9 cellular contexts compared by ENCODE assay signal in genomic region chr17:35315283-35315682, GRCh38. TPM values are rescaled to one million over a fixed set of nuclear protein-coding genes. Genes with fewer than 3 reads are reported as not detected.
DNase-seq lines count a peak whose midpoint lies in the region; ATAC-seq and TF ChIP-seq lines count a peak whose summit lies in the region.
"Had no signal": no experiment of that assay in that cellular context is flagged by ENCODE, and none has a peak within 500 bp of the region (broad histone marks: within the 10 kb centered on the region; RNA-seq: fewer than 3 reads in every experiment).

No MANE protein-coding gene starts in this region.

- H2BK12ac ChIP-seq in trophoblast cell (ENCODE audit: low read length), result no peak overlapping the region

- no peak overlapping the region for H3K56ac ChIP-seq in IMR-90 (ENCODE audit: extremely low read depth, insufficient read depth, low read length)

- H2AFZ ChIP-seq in IMR-90 (replicated peaks; ENCODE audit: low read length, poor library complexity), result peak overlapping the region; percentile 68
- H2AFZ ChIP-seq in trophoblast cell (ENCODE audit: insufficient read depth, low read length, poor library complexity), result no peak overlapping the region

- peak; percentile 70 for ATAC-seq in IMR-90 (ENCODE audit: low read depth)
- ATAC-seq in naive thymus-derived CD8-positive, alpha-beta T cell, result no peak

- no peak for TF ChIP-seq CTCF in IMR-90 (conservative IDR thresholded peaks at IDR 0.05; ENCODE audit: low read depth, low read length)
- no peak for TF ChIP-seq CTCF in coronary artery (IDR thresholded peaks at IDR 0.05)
- no peak for TF ChIP-seq CTCF in colonic mucosa (IDR thresholded peaks at IDR 0.05)

- no peak overlapping the region for H3K23ac ChIP-seq in IMR-90 (ENCODE audit: low read depth, low read length)
- H3K23ac ChIP-seq in trophoblast cell (ENCODE audit: low read length), result no peak overlapping the region

- no peak overlapping the region for H3K4ac ChIP-seq in IMR-90 (ENCODE audit: low read depth, low read length)
- H3K4ac ChIP-seq in trophoblast cell (ENCODE audit: low read depth, low read length), result no peak overlapping the region

- H4K20me1 ChIP-seq in IMR-90 (ENCODE audit: insufficient read depth, low read length), result no peaks in the 10 kb centered on the region

- H3K79me1 ChIP-seq in IMR-90 (ENCODE audit: low read depth in 1 of 2, low read length in 2 of 2) (no peaks in the 10 kb centered on the region), trophoblast cell (ENCODE audit: low read length) (no peaks in the 10 kb centered on the region)

- no peak overlapping the region for H2BK15ac ChIP-seq in IMR-90 (ENCODE audit: low read depth, low read length)

- H3K9me3 Mint-ChIP-seq in naive thymus-derived CD8-positive, alpha-beta T cell, result no peaks in the 10 kb centered on the region

- H4K5ac ChIP-seq in IMR-90 (ENCODE audit: low read depth, low read length), result no peak overlapping the region

- no peaks in the 10 kb centered on the region for H3K27me3 Mint-ChIP-seq in naive thymus-derived CD8-positive, alpha-beta T cell

- no peak overlapping the region for H2AK9ac ChIP-seq in IMR-90 (replicated peaks; ENCODE audit: low read depth, low read length, poor library complexity)

- H3K36me3 Mint-ChIP-seq in naive thymus-derived CD8-positive, alpha-beta T cell, result peaks cover 5 to 19% (median 5%) of the 10 kb centered on the region in 3 donors

- no peaks in the 10 kb centered on the region for H3K9me1 ChIP-seq in IMR-90 (ENCODE audit: insufficient read depth, low read length)

- DNase-seq in AG08395 (ENCODE audit: low spot score), result peak; percentile 80
- DNase-seq in IMR-90, result peak; percentile 85
- DNase-seq in coronary artery (ENCODE audit: low spot score), result no peak
- DNase-seq in naive thymus-derived CD8-positive, alpha-beta T cell, result no peak
- DNase-seq in trophoblast cell, result no peak
- DNase-seq in HT-29 (ENCODE audit: low spot score), result no peak
- no peak for DNase-seq in colonic mucosa
- no peak for DNase-seq in germinal center (ENCODE audit: low spot score)
- DNase-seq: DMS79 had no signal

- no CpG with 5 or more reads among the region's 5 CpGs for WGBS in IMR-90 (ENCODE audit: extremely low coverage in 2 of 2, insufficient read length in 1 of 2), 2 experiments
- WGBS in trophoblast cell (ENCODE audit: extremely low coverage, insufficient coverage, insufficient read length), result no CpG with 5 or more reads among the region's 5 CpGs

- H3K27ac ChIP-seq in IMR-90 (ENCODE audit: insufficient read depth, low read length), result no peak overlapping the region
- H3K27ac ChIP-seq in coronary artery, result peak overlapping the region; percentile 24 to 46
- H3K27ac ChIP-seq in trophoblast cell (ENCODE audit: low read depth, low read length), result no peak overlapping the region
- H3K27ac ChIP-seq in colonic mucosa, result no peak overlapping the region

- H4K91ac ChIP-seq in IMR-90 (ENCODE audit: insufficient read depth, low read depth, low read length) (no peak overlapping the region), trophoblast cell (ENCODE audit: low read depth, low read length) (no peak overlapping the region)

- peaks cover 3% of the 10 kb centered on the region for H3K27me3 ChIP-seq in IMR-90 (ENCODE audit: control insufficient read depth, insufficient read depth, low read length)
- no peaks in the 10 kb centered on the region for H3K27me3 ChIP-seq in trophoblast cell (ENCODE audit: insufficient read depth, low read length)
- H3K27me3 ChIP-seq in colonic mucosa, result peaks cover 3% of the 10 kb centered on the region

- TF ChIP-seq RAD21 in IMR-90 (IDR thresholded peaks at IDR 0.05; ENCODE audit: low read length), result no peak

- TF ChIP-seq POLR2A in IMR-90 (IDR thresholded peaks at IDR 0.05; ENCODE audit: low read depth, low read length), result no peak

- H4K8ac ChIP-seq in IMR-90 (ENCODE audit: low read depth in 2 of 2, low read length in 2 of 2) (no peak overlapping the region; a peak in 1 of 4 replicates), trophoblast cell (ENCODE audit: low read depth, low read length) (no peak overlapping the region)

- H4K12ac ChIP-seq in trophoblast cell (ENCODE audit: low read depth, low read length), result no peak overlapping the region

- no peak overlapping the region for H3K4me2 ChIP-seq in IMR-90 (ENCODE audit: low read depth, low read length)
- H3K4me2 ChIP-seq in trophoblast cell (ENCODE audit: low read length), result no peak overlapping the region

- no peaks in the 10 kb centered on the region for H3K9me3 ChIP-seq in IMR-90 (ENCODE audit: control insufficient read depth, insufficient read depth, low read length)
- H3K9me3 ChIP-seq in trophoblast cell (ENCODE audit: insufficient read depth, low read depth, low read length), result peaks cover 4% of the 10 kb centered on the region
- H3K9me3 ChIP-seq in colonic mucosa, result no peaks in the 10 kb centered on the region

- H3K36me3 ChIP-seq in IMR-90 (ENCODE audit: control insufficient read depth, insufficient read depth, low read length) (no peaks in the 10 kb centered on the region), trophoblast cell (ENCODE audit: control insufficient read depth in 1 of 2, insufficient read depth in 2 of 2, low read length in 2 of 2) (no peaks in the 10 kb centered on the region), colonic mucosa (no peaks in the 10 kb centered on the region)

- BruUV-seq in IMR-90 (replicated peaks; lab: Mats Ljungman, UMichigan), result no TSS peak

- in situ Hi-C loops in IMR-90 (cut with MboI; ENCODE audit: low sequenced_read_pairs), result no loop called here

- peak overlapping the region; percentile 3 to 99 (median 98) for H3K27ac Mint-ChIP-seq in naive thymus-derived CD8-positive, alpha-beta T cell

- no peaks in the 10 kb centered on the region for H3K79me2 ChIP-seq in trophoblast cell (ENCODE audit: control insufficient read depth, insufficient read depth, low read length, poor library complexity)

- intact Hi-C loops in IMR-90 (cut with micrococcal nuclease) (loop anchor here (10.0 kb wide), 1 partner anchor 880 kb away; no protein-coding TSS in a partner anchor), colonic mucosa (cut with DNase I) (no loop called here)

- no peak overlapping the region for H3K14ac ChIP-seq in IMR-90 (replicated peaks; ENCODE audit: low read depth, low read length)
- no peak overlapping the region for H3K14ac ChIP-seq in trophoblast cell (ENCODE audit: low read length)

- H3K4me3 ChIP-seq in IMR-90 (ENCODE audit: insufficient read depth, low read depth, low read length) (no peak overlapping the region), coronary artery (no peak overlapping the region), trophoblast cell (ENCODE audit: low read depth, low read length) (no peak overlapping the region), colonic mucosa (no peak overlapping the region)

- H2BK120ac ChIP-seq in IMR-90 (ENCODE audit: low read depth, low read length) (no peak overlapping the region), trophoblast cell (ENCODE audit: insufficient read depth, low read length, poor library complexity) (no peak overlapping the region)

- H3K4me1 ChIP-seq in IMR-90 (ENCODE audit: control insufficient read depth, insufficient read depth, low read length) (peaks cover 3% of the 10 kb centered on the region; the same call in 1 of the 2 replicates), trophoblast cell (ENCODE audit: control insufficient read depth in 1 of 2, insufficient read depth in 2 of 2, low read length in 2 of 2) (peaks cover 6 to 17% of the 10 kb centered on the region in 2 experiments), colonic mucosa (no peaks in the 10 kb centered on the region)

- H3K9ac ChIP-seq in IMR-90 (ENCODE audit: low read depth, low read length) (no peak overlapping the region), trophoblast cell (ENCODE audit: low read length) (no peak overlapping the region), colonic mucosa (ENCODE audit: low read depth in 2 of 2, low read length in 2 of 2) (no peak overlapping the region)

- peak overlapping the region in 9 of 10 donors; percentile 91 to 100 (median 96) for H3K4me3 Mint-ChIP-seq in naive thymus-derived CD8-positive, alpha-beta T cell

- H2AK5ac ChIP-seq in IMR-90 (ENCODE audit: low read depth, low read length), result no peak overlapping the region
- no peak overlapping the region for H2AK5ac ChIP-seq in trophoblast cell (ENCODE audit: low read length)

- CTCF ChIA-PET in IMR-90 (lab: Yijun Ruan, JAX), result interaction anchor here (1.8 to 3.2 kb wide), 2 partner anchors 218 to 223 kb away, joined by 5 to 18 read pairs; partner anchors contain the start of gene SLFN12L

- no peak overlapping the region for H2BK5ac ChIP-seq in IMR-90 (ENCODE audit: low read depth, low read length, poor library complexity, severe bottlenecking)
- no peak overlapping the region for H2BK5ac ChIP-seq in trophoblast cell (ENCODE audit: low read depth, low read length, poor library complexity)

- no peak overlapping the region for H2BK20ac ChIP-seq in IMR-90 (ENCODE audit: low read depth, low read length)

- POLR2A ChIA-PET in IMR-90 (lab: Charles Lee; ENCODE audit: unreplicated experiment), result no interaction called here
- POLR2A ChIA-PET in naive thymus-derived CD8-positive, alpha-beta T cell (lab: Charles Lee), result interaction anchor here (1.3 to 6.2 kb wide), 4 partner anchors 206 to 274 kb away, joined by 3 to 153 read pairs (median 26); partner anchors contain the start of genes PEX12 and SLFN12L

- no peak overlapping the region for H3K18ac ChIP-seq in IMR-90 (ENCODE audit: low read depth, low read length)
- no peak overlapping the region for H3K18ac ChIP-seq in trophoblast cell (ENCODE audit: low read length)

- dilution Hi-C loops in IMR-90 (cut with HindIII; ENCODE audit: low sequenced_read_pairs, unreplicated experiment), result loop anchor here (25.0 kb wide), 1 partner anchor 222 kb away; the partner anchor contains the start of gene SLFN12L

- H3K4me1 Mint-ChIP-seq in naive thymus-derived CD8-positive, alpha-beta T cell, result peaks cover 44 to 70% (median 61%) of the 10 kb centered on the region in 4 donors

TF ChIP-seq in IMR-90, 13 proteins besides CTCF, POLR2A, EP300 and RAD21:
- TF ChIP-seq RFX5 (IDR thresholded peaks at IDR 0.05; ENCODE audit: low read depth, low read length) (no peak), MAZ (IDR thresholded peaks at IDR 0.05; ENCODE audit: borderline replicate concordance, low read depth, low read length) (0 out of 2 replicates have a peak, but pooled peaks have one; percentile 22), BHLHE40 (IDR thresholded peaks at IDR 0.05; ENCODE audit: low read depth, low read length) (no peak)
TF ChIP-seq in IMR-90: peak in this region for 1.

RNA-seq across cellular contexts. Expression of gene SLFN11, which starts 58.1 kb away (rescaled TPM):
- total RNA-seq in IMR-90 (2012; rRNA removed), result 114 and 144 TPM in 2 replicates
- polyA plus RNA-seq in IMR-90 (2012; rRNA removed), result 25.4 and 29.9 TPM in 2 replicates
- polyA plus RNA-seq in IMR-90 (2012; cell fraction: cytosol; rRNA removed), result 11.7 and 13.1 TPM in 2 replicates
- 11.9 and 55.3 TPM in 2 replicates for polyA plus RNA-seq in IMR-90 (2012; cell fraction: nucleus; rRNA removed; ENCODE audit: low replicate concordance)
- 10 to 100 TPM; 10.8 to 16.0 TPM for total RNA-seq in naive thymus-derived CD8-positive, alpha-beta T cell
- polyA plus RNA-seq in naive thymus-derived CD8-positive, alpha-beta T cell, result 10 to 100 TPM in 1 of 3 donors, 1 to 10 TPM in 2; 4.8 to 12.3 (median 4.9) TPM
- 0.10 and 0.12 TPM in 2 replicates for polyA plus RNA-seq in trophoblast cell (2013)
- not detected in 2 replicates for total RNA-seq in HT-29 (2014; rRNA removed; shearing (Covaris generic))
- total RNA-seq in colonic mucosa, result 1 to 10 TPM; 3.6 to 9.1 TPM

Comparison
In these comparisons a context has a peak if more than half of its experiments do, and no peak if none do; other contexts are left out.
1. DNase-seq: peak in AG08395 (single experiment) and IMR-90 (single experiment); none in coronary artery (single experiment), naive thymus-derived CD8-positive, alpha-beta T cell (0 of 10), trophoblast cell (0 of 2), HT-29 (single experiment), colonic mucosa (single experiment) and germinal center (single experiment).
2. H3K27ac ChIP-seq: peak in coronary artery (2 of 2); none in IMR-90 (single experiment), trophoblast cell (single experiment) and colonic mucosa (single experiment).